ENCODE assay signal across 1 cellular context in the genomic region with DNA sequence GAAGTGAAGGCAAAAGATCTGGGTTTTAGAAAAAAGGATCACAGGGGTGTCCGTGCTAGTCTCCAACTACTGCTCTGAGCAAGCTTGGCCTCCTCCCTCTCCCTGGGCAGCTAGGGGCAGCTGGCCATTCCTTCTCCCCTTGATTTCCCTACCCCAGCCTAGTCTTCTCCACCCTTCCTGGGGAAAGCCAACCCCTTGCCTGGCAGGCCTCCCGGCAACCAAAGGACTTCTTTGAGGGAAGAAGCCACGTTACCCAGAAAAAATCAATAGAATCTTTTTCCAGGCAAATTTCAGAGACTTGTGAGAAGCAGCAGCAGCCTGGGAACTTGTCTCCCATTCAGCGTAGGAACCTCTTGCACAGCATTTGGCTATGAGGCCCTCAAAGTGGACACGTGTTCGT.
TF ChIP-seq lines count a peak whose summit lies in the region.

No MANE protein-coding gene starts in this region.

TF ChIP-seq in WTC11, 78 proteins besides CTCF, POLR2A, EP300 and RAD21 (continued from another document):
- TF ChIP-seq TP53 (CRISPR knock-in tag; IDR thresholded peaks at IDR 0.05) (no peak), ATF2 (CRISPR knock-in tag; IDR thresholded peaks at IDR 0.05; ENCODE audit: borderline replicate concordance, low read depth) (no peak), IRF2 (CRISPR knock-in tag; IDR thresholded peaks at IDR 0.05; ENCODE audit: borderline replicate concordance, low read depth) (no peak), ESRRA (CRISPR knock-in tag; IDR thresholded peaks at IDR 0.05; ENCODE audit: borderline replicate concordance) (no peak), SOX15 (CRISPR knock-in tag; IDR thresholded peaks at IDR 0.05) (no peak), ZNF416 (CRISPR knock-in tag; IDR thresholded peaks at IDR 0.05) (no peak), NR2C2 (CRISPR knock-in tag; IDR thresholded peaks at IDR 0.05) (no peak), ZNF219 (CRISPR knock-in tag; IDR thresholded peaks at IDR 0.05; ENCODE audit: borderline replicate concordance) (no peak), ZNF423 (CRISPR knock-in tag; IDR thresholded peaks at IDR 0.05) (no peak)
- TF ChIP-seq, protein P1, sequence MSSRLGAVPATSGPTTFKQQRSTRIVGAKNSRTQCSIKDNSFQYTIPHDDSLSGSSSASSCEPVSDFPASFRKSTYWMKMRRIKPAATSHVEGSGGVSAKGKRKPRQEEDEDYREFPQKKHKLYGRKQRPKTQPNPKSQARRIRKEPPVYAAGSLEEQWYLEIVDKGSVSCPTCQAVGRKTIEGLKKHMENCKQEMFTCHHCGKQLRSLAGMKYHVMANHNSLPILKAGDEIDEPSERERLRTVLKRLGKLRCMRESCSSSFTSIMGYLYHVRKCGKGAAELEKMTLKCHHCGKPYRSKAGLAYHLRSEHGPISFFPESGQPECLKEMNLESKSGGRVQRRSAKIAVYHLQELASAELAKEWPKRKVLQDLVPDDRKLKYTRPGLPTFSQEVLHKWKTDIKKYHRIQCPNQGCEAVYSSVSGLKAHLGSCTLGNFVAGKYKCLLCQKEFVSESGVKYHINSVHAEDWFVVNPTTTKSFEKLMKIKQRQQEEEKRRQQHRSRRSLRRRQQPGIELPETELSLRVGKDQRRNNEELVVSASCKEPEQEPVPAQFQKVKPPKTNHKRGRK (CRISPR knock-in tag; IDR thresholded peaks at IDR 0.05; ENCODE audit: borderline replicate concordance) = no peak
